Comparison of ENCODE assay signal across 1 cellular context in the genomic region with DNA sequence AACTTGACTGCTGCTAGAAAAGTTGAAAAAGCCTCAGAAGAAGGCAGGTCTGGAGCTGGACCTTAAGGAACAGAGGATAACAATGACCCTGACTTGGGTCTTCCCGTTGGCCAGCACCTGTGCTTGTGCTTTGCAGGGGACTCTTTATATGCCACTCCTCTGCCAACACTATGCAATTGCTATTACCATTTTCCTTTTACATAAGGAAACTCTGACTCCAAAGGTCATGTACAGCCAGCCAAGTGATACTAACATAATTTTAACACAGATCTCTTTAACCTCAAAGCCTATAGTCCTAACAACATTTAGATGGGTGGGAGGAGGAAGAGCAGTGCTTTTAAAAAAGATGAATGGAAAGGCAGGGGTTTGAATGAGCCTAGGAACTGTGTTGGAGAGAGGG.
TF ChIP-seq lines count a peak whose summit lies in the region.

No MANE protein-coding gene starts in this region.

TF ChIP-seq in HepG2, 621 proteins besides CTCF, POLR2A, EP300 and RAD21 (continued from another document):
- TF ChIP-seq KAT8 (CRISPR knock-in tag; IDR thresholded peaks at IDR 0.05) (no peak), FOXK2 (IDR thresholded peaks at IDR 0.05) (no peak), ZNF225 (CRISPR knock-in tag; IDR thresholded peaks at IDR 0.05) (no peak), SATB2 (CRISPR knock-in tag; IDR thresholded peaks at IDR 0.05) (no peak), MBNL3 (CRISPR knock-in tag; conservative IDR thresholded peaks at IDR 0.05) (no peak), NCOA1 (CRISPR knock-in tag; IDR thresholded peaks at IDR 0.05) (no peak)
TF ChIP-seq in HepG2: peak in this region for 0.
